In genomic region chr15:77426871-77427270, GRCh38 we compare ENCODE assay signal across 27 cellular contexts. TPM values are rescaled to one million over a fixed set of nuclear protein-coding genes. Genes with fewer than 3 reads are reported as not detected.
DNase-seq lines count a peak whose midpoint lies in the region; ATAC-seq and TF ChIP-seq lines count a peak whose summit lies in the region.
"Had no signal": no experiment of that assay in that cellular context is flagged by ENCODE, and none has a peak within 500 bp of the region (broad histone marks: within the 10 kb centered on the region; RNA-seq: fewer than 3 reads in every experiment).

No MANE protein-coding gene starts in this region.

- TF ChIP-seq POLR2A in erythroblast (IDR thresholded peaks at IDR 0.05; ENCODE audit: low read length), result no peak

- intact Hi-C loops in activated CD4-positive, alpha-beta T cell treated with anti-CD3 and anti-CD28 coated beads, Interleukin-2, amount 10 ng/mL, durations not matched to agents 24 days and 14 days (cut with micrococcal nuclease), result no loop called here

- H3K4me1 Mint-ChIP-seq in activated CD4-positive, alpha-beta T cell treated with anti-CD3 and anti-CD28 coated beads, Interleukin-2, amount 10 ng/mL, durations not matched to agents 24 days and 14 days, result peaks cover 39% of the 10 kb centered on the region
- H3K4me1 Mint-ChIP-seq in activated T-helper 17 cell treated with anti-CD3 and anti-CD28 coated beads, Interleukin-2, amount 50 U/mL, for 72 hours, result peaks cover 30% of the 10 kb centered on the region
- H3K4me1 Mint-ChIP-seq in nephron progenitor cell, result peaks cover 45% of the 10 kb centered on the region

- no peaks in the 10 kb centered on the region for H3K9me3 Mint-ChIP-seq in activated CD4-positive, alpha-beta T cell treated with anti-CD3 and anti-CD28 coated beads, Interleukin-2, amount 10 ng/mL, durations not matched to agents 24 days and 14 days
- H3K9me3 Mint-ChIP-seq in activated T-helper 17 cell treated with anti-CD3 and anti-CD28 coated beads, Interleukin-2, amount 50 U/mL, for 72 hours, result no peaks in the 10 kb centered on the region
- no peaks in the 10 kb centered on the region for H3K9me3 Mint-ChIP-seq in nephron progenitor cell
- H3K9me3 Mint-ChIP-seq: effector memory CD8-positive, alpha-beta T cell; mesothelial cell of epicardium; neural crest cell had no signal

- H3K27me3 Mint-ChIP-seq in activated CD4-positive, alpha-beta T cell treated with anti-CD3 and anti-CD28 coated beads, Interleukin-2, amount 10 ng/mL, durations not matched to agents 24 days and 14 days, result no peaks in the 10 kb centered on the region
- H3K27me3 Mint-ChIP-seq in activated T-helper 17 cell treated with anti-CD3 and anti-CD28 coated beads, Interleukin-2, amount 50 U/mL, for 72 hours, result no peaks in the 10 kb centered on the region
- no peaks in the 10 kb centered on the region for H3K27me3 Mint-ChIP-seq in nephron progenitor cell (ENCODE audit: low read depth, poor library complexity)
- H3K27me3 Mint-ChIP-seq: effector memory CD8-positive, alpha-beta T cell had no signal

- peak overlapping the region; percentile 4 for H3K4me3 Mint-ChIP-seq in activated CD4-positive, alpha-beta T cell treated with anti-CD3 and anti-CD28 coated beads, Interleukin-2, amount 10 ng/mL, durations not matched to agents 24 days and 14 days
- peak overlapping the region; percentile 19 for H3K4me3 Mint-ChIP-seq in activated T-helper 17 cell treated with anti-CD3 and anti-CD28 coated beads, Interleukin-2, amount 50 U/mL, for 72 hours
- no peak overlapping the region for H3K4me3 Mint-ChIP-seq in nephron progenitor cell
- H3K4me3 Mint-ChIP-seq: effector memory CD8-positive, alpha-beta T cell; mesothelial cell of epicardium; neural crest cell had no signal

- no peak for DNase-seq in activated CD4-positive, alpha-beta T cell treated with anti-CD3 and anti-CD28 coated beads, Interleukin-2, amount 10 ng/mL, durations not matched to agents 24 days and 14 days
- DNase-seq in activated CD4-positive, alpha-beta T cell treated with anti-CD3 and anti-CD28 coated beads for 1 hour, result no peak
- DNase-seq in nephron progenitor cell (no peak), SKM-1 treated with dmso at 0.1 percent for 144 hours (lab: John Stamatoyannopoulos, UW; ENCODE audit: unreplicated experiment) (no peak), erythroblast (lab: John Stamatoyannopoulos, UW) (no peak)
- DNase-seq in effector CD8-positive, alpha-beta T cell (lab: John Stamatoyannopoulos, UW), result no peak
- DNase-seq: 8988T; activated gamma-delta T cell; colonic mucosa; DMS53; effector memory CD8-positive, alpha-beta T cell; foreskin keratinocyte; H7; left ventricle myocardium superior; NCI-H146; NCI-H510A; NK-92 treated with Interleukin-12 subunit alpha and Interleukin-12 subunit beta, amount 100 ng/mL, for 24 hours; right lobe of liver; SHP77 treated with DMSO at 0.1 percent for 48 hours; stomach; tibial artery had no signal

- no peak for TF ChIP-seq CTCF in nephron progenitor cell (IDR thresholded peaks at IDR 0.05)

- peak; percentile 47 for ATAC-seq in GM18907 (IDR thresholded peaks at IDR 0.05; ENCODE audit: unreplicated experiment)
- no peak for ATAC-seq in activated T-helper 17 cell treated with anti-CD3 and anti-CD28 coated beads, Interleukin-2, amount 50 U/mL, for 72 hours (replicated peaks)
- ATAC-seq: effector memory CD8-positive, alpha-beta T cell; esophagus mucosa; foreskin keratinocyte; left ventricle myocardium superior; Panc1; right lobe of liver had no signal

- H3K27ac Mint-ChIP-seq in activated CD4-positive, alpha-beta T cell treated with anti-CD3 and anti-CD28 coated beads, Interleukin-2, amount 10 ng/mL, durations not matched to agents 24 days and 14 days, result no peak overlapping the region
- peak overlapping the region; percentile 4 for H3K27ac Mint-ChIP-seq in activated T-helper 17 cell treated with anti-CD3 and anti-CD28 coated beads, Interleukin-2, amount 50 U/mL, for 72 hours
- H3K27ac Mint-ChIP-seq in nephron progenitor cell, result peak overlapping the region; percentile 53
- H3K27ac Mint-ChIP-seq: mesothelial cell of epicardium had no signal

- peaks cover 9% of the 10 kb centered on the region for H3K36me3 Mint-ChIP-seq in activated CD4-positive, alpha-beta T cell treated with anti-CD3 and anti-CD28 coated beads, Interleukin-2, amount 10 ng/mL, durations not matched to agents 24 days and 14 days (ENCODE audit: low read depth)
- H3K36me3 Mint-ChIP-seq in activated T-helper 17 cell treated with anti-CD3 and anti-CD28 coated beads, Interleukin-2, amount 50 U/mL, for 72 hours (ENCODE audit: low read depth), result peaks cover 5% of the 10 kb centered on the region
- no peaks in the 10 kb centered on the region for H3K36me3 Mint-ChIP-seq in nephron progenitor cell (ENCODE audit: low read depth)

RNA-seq across cellular contexts. Expression of gene HMG20A, which starts 6.2 kb away (rescaled TPM):
- 42.3 and 46.4 TPM in 2 replicates for total RNA-seq in activated CD4-positive, alpha-beta T cell treated with anti-CD3 and anti-CD28 coated beads, Interleukin-2, amount 10 ng/mL, durations not matched to agents 24 days and 14 days
- 10 to 100 TPM; 30.4 to 31.2 TPM for total RNA-seq in activated T-helper 17 cell treated with anti-CD3 and anti-CD28 coated beads, Interleukin-2, amount 50 U/mL, for 72 hours

RNA-seq across cellular contexts. Expression of gene PEAK1, which starts 7.0 kb away (rescaled TPM):
- total RNA-seq in activated CD4-positive, alpha-beta T cell treated with anti-CD3 and anti-CD28 coated beads, Interleukin-2, amount 10 ng/mL, durations not matched to agents 24 days and 14 days, result 25.9 and 28.2 TPM in 2 replicates
- 10 to 100 TPM; 16.2 to 16.6 TPM for total RNA-seq in activated T-helper 17 cell treated with anti-CD3 and anti-CD28 coated beads, Interleukin-2, amount 50 U/mL, for 72 hours
